In the genomic region with DNA sequence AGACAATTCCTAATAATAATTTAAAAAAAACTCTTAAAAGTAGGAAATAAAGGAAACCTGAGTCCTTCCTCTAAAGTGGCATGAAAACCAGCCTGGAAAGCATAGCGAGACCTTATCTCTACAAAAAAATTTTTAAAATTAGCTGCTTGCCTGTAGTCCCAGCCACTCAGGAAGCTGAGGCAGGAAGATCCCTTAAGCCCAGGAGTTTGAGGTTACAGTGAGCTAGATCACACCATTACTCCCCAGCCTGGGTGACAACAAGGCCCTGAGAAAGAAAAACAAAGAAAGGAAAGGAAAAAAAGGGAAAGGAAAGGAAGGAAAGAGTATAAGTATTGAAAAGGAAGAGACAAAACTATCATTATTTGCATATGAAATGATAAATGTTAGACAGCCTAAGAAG, we compare ENCODE assay signal across 18 cellular contexts.
"Had no signal": no experiment of that assay in that cellular context is flagged by ENCODE, and none has a peak within 500 bp of the region (broad histone marks: within the 10 kb centered on the region; RNA-seq: fewer than 3 reads in every experiment).

No MANE protein-coding gene starts in this region.

- ATAC-seq: activated T-helper 17 cell treated with anti-CD3 and anti-CD28 coated beads, Interleukin-2, amount 50 U/mL, for 72 hours; left cardiac atrium; natural killer cell; stimulated activated naive CD8-positive, alpha-beta T cell treated with anti-CD3 and anti-CD28 coated beads, Interleukin-15, amount 100 ng/mL, for 72 hours; upper lobe of right lung had no signal

- H3K9me3 Mint-ChIP-seq: activated CD4-positive, alpha-beta T cell treated with anti-CD3 and anti-CD28 coated beads, Interleukin-2, amount 10 ng/mL, durations not matched to agents 24 days and 14 days; activated naive CD4-positive, alpha-beta T cell treated with anti-CD3 and anti-CD28 coated beads, Interleukin-2, amount 10 ng/mL, durations not matched to agents 7 days and 5 days; activated T-helper 17 cell treated with anti-CD3 and anti-CD28 coated beads, Interleukin-2, amount 50 U/mL, for 72 hours; central memory CD8-positive, alpha-beta T cell; natural killer cell had no signal

- H3K9me3 ChIP-seq: esophagus muscularis mucosa, testis, upper lobe of right lung had no signal

- H3K27ac Mint-ChIP-seq: activated CD4-positive, alpha-beta T cell treated with anti-CD3 and anti-CD28 coated beads, Interleukin-2, amount 10 ng/mL, durations not matched to agents 24 days and 14 days; activated naive CD4-positive, alpha-beta T cell treated with anti-CD3 and anti-CD28 coated beads, Interleukin-2, amount 10 ng/mL, durations not matched to agents 7 days and 5 days; activated T-helper 17 cell treated with anti-CD3 and anti-CD28 coated beads, Interleukin-2, amount 50 U/mL, for 72 hours; natural killer cell had no signal

- H3K36me3 ChIP-seq: esophagus muscularis mucosa, upper lobe of right lung had no signal

- H3K4me3 Mint-ChIP-seq: activated CD4-positive, alpha-beta T cell treated with anti-CD3 and anti-CD28 coated beads, Interleukin-2, amount 10 ng/mL, durations not matched to agents 24 days and 14 days; activated naive CD4-positive, alpha-beta T cell treated with anti-CD3 and anti-CD28 coated beads, Interleukin-2, amount 10 ng/mL, durations not matched to agents 7 days and 5 days; activated T-helper 17 cell treated with anti-CD3 and anti-CD28 coated beads, Interleukin-2, amount 50 U/mL, for 72 hours; central memory CD8-positive, alpha-beta T cell; immature natural killer cell; natural killer cell; stimulated activated naive CD8-positive, alpha-beta T cell treated with anti-CD3 and anti-CD28 coated beads, Interleukin-15, amount 100 ng/mL, for 72 hours had no signal

- DNase-seq: activated CD4-positive, alpha-beta T cell treated with anti-CD3 and anti-CD28 coated beads, Interleukin-2, amount 10 ng/mL, durations not matched to agents 24 days and 14 days; activated naive CD4-positive, alpha-beta T cell treated with anti-CD3 and anti-CD28 coated beads, Interleukin-2, amount 10 ng/mL, durations not matched to agents 7 days and 5 days; activated T-cell treated with anti-CD3 and anti-CD28 coated beads for 4 hours; glutamatergic neuron; immature natural killer cell; left cardiac atrium; natural killer cell; occipital lobe; stimulated activated CD4-positive, alpha-beta T cell treated with anti-CD3 and anti-CD28 coated beads, Interleukin-15, amount 100 ng/mL, for 24 hours; stimulated activated CD4-positive, alpha-beta T cell treated with anti-CD3 and anti-CD28 coated beads, Interleukin-4, amount 100 ng/mL, for 4 hours; stimulated activated naive CD8-positive, alpha-beta T cell treated with anti-CD3 and anti-CD28 coated beads, Interleukin-15, amount 100 ng/mL, for 72 hours; T1000; testis; upper lobe of right lung had no signal

- H3K4me1 Mint-ChIP-seq: activated naive CD4-positive, alpha-beta T cell treated with anti-CD3 and anti-CD28 coated beads, Interleukin-2, amount 10 ng/mL, durations not matched to agents 7 days and 5 days; activated T-helper 17 cell treated with anti-CD3 and anti-CD28 coated beads, Interleukin-2, amount 50 U/mL, for 72 hours; central memory CD8-positive, alpha-beta T cell; immature natural killer cell; natural killer cell had no signal

- H3K27me3 ChIP-seq: esophagus muscularis mucosa, testis, upper lobe of right lung had no signal

- H3K4me3 ChIP-seq: esophagus muscularis mucosa, lung, testis, upper lobe of right lung had no signal

- H3K4me1 ChIP-seq: esophagus muscularis mucosa, testis, upper lobe of right lung had no signal

- H3K27ac ChIP-seq: esophagus muscularis mucosa, testis, upper lobe of right lung had no signal

- H3K36me3 Mint-ChIP-seq: activated naive CD4-positive, alpha-beta T cell treated with anti-CD3 and anti-CD28 coated beads, Interleukin-2, amount 10 ng/mL, durations not matched to agents 7 days and 5 days; immature natural killer cell; natural killer cell had no signal

- H3K27me3 Mint-ChIP-seq: activated T-helper 17 cell treated with anti-CD3 and anti-CD28 coated beads, Interleukin-2, amount 50 U/mL, for 72 hours; central memory CD8-positive, alpha-beta T cell; stimulated activated naive CD8-positive, alpha-beta T cell treated with anti-CD3 and anti-CD28 coated beads, Interleukin-15, amount 100 ng/mL, for 72 hours had no signal
